ENCODE assay signal across 21 cellular contexts in genomic region chr15:37032091-37032775, GRCh38.
A peak's percentile ranks its signal among the peaks of the same experiment; 100 is the strongest.
DNase-seq lines count a peak whose midpoint lies in the region; ATAC-seq, FAIRE-seq and TF ChIP-seq lines count a peak whose summit lies in the region.
"Had no signal": no experiment of that assay in that cellular context is flagged by ENCODE, and none has a peak within 500 bp of the region (broad histone marks: within the 10 kb centered on the region; RNA-seq: fewer than 3 reads in every experiment).

No MANE protein-coding gene starts in this region.

- no peak for ATAC-seq in K562
- ATAC-seq in GM18858 (IDR thresholded peaks at IDR 0.05; ENCODE audit: unreplicated experiment) = no peak
- ATAC-seq in GM21619 (IDR thresholded peaks at IDR 0.05; ENCODE audit: unreplicated experiment) = no peak
- ATAC-seq: activated T-cell treated with anti-CD3 and anti-CD28 coated beads, Interleukin-2, amount 50 U/mL, for 72 hours; naive thymus-derived CD4-positive, alpha-beta T cell; stimulated activated memory B cell treated with anti-CD40 and anti-IgM and Interleukin-4, amounts not matched to agents 10 μg/mL and 1 μg/mL and 100 μg/mL, for 72 hours had no signal

- no peak overlapping the region for H3K4me3 Mint-ChIP-seq in nephron progenitor cell
- H3K4me3 Mint-ChIP-seq: activated naive CD4-positive, alpha-beta T cell treated with anti-CD3 and anti-CD28 coated beads, Interleukin-2, amount 50 U/mL, for 24 hours; activated T-cell treated with anti-CD3 and anti-CD28 coated beads, Interleukin-2, amount 50 U/mL, for 72 hours; CD8-positive, alpha-beta memory T cell; endodermal cell; memory B cell; naive thymus-derived CD4-positive, alpha-beta T cell; stimulated activated memory B cell treated with anti-CD40 and anti-IgM and Interleukin-4, amounts not matched to agents 10 μg/mL and 1 μg/mL and 100 μg/mL, for 72 hours had no signal

- H3K36me3 ChIP-seq in K562 (ENCODE audit: control insufficient read depth, insufficient read depth, low read length) = peaks cover 62% of the 10 kb centered on the region

- TF ChIP-seq CTCF in K562 (IDR thresholded peaks at IDR 0.05 in 2 of 3, conservative IDR thresholded peaks at IDR 0.05 in 1 of 3; ENCODE audit: insufficient read depth in 2 of 3, low read depth in 1 of 3, low read length in 3 of 3) (no peak), nephron progenitor cell (IDR thresholded peaks at IDR 0.05) (no peak)

- no peak overlapping the region for H3K4me2 ChIP-seq in K562 (ENCODE audit: insufficient read depth, low read length)

- H3K4me1 ChIP-seq in K562 (replicated peaks in 1 of 2; ENCODE audit: control insufficient read depth in 2 of 2, insufficient read depth in 2 of 2, low read length in 2 of 2) = no peaks in the 10 kb centered on the region
- H3K4me1 ChIP-seq: parathyroid adenoma had no signal

- H3K4me3 ChIP-seq in K562 = no peak overlapping the region
- H3K4me3 ChIP-seq: sigmoid colon, SJCRH30 had no signal

- no peak for TF ChIP-seq EP300 in K562 (IDR thresholded peaks at IDR 0.05; ENCODE audit: low read length)

- no peak for FAIRE-seq in GM12891 (lab: Jason Lieb, UNC)
- peak; percentile 29 for FAIRE-seq in K562 (lab: Jason Lieb, UNC)
- FAIRE-seq: colon, H54 had no signal

- H3K36me3 Mint-ChIP-seq in nephron progenitor cell (ENCODE audit: low read depth) = peaks cover 93% of the 10 kb centered on the region
- H3K36me3 Mint-ChIP-seq: activated naive CD4-positive, alpha-beta T cell treated with anti-CD3 and anti-CD28 coated beads, Interleukin-2, amount 50 U/mL, for 24 hours; CD8-positive, alpha-beta memory T cell; memory B cell; naive thymus-derived CD4-positive, alpha-beta T cell; stimulated activated memory B cell treated with anti-CD40 and anti-IgM and Interleukin-4, amounts not matched to agents 10 μg/mL and 1 μg/mL and 100 μg/mL, for 72 hours had no signal

- no peak for TF ChIP-seq RAD21 in K562 (CRISPR knock-in tag; conservative IDR thresholded peaks at IDR 0.05 in 1 of 2, IDR thresholded peaks at IDR 0.05 in 1 of 2)

- no TSS peak for BruUV-seq in K562 (replicated peaks; lab: Mats Ljungman, UMichigan)

- POLR2A ChIA-PET in K562 (lab: Yijun Ruan, JAX) = no interaction called here

- H3K9me1 ChIP-seq in K562 (ENCODE audit: control insufficient read depth, insufficient read depth, low read length) = no peaks in the 10 kb centered on the region

- H3K27ac ChIP-seq in K562 (ENCODE audit: extremely low read depth, low read depth, low read length) = no peak overlapping the region
- H3K27ac ChIP-seq: parathyroid adenoma, SJCRH30 had no signal

- H3K9me3 Mint-ChIP-seq in nephron progenitor cell = no peaks in the 10 kb centered on the region
- H3K9me3 Mint-ChIP-seq: activated naive CD4-positive, alpha-beta T cell treated with anti-CD3 and anti-CD28 coated beads, Interleukin-2, amount 50 U/mL, for 24 hours; activated T-cell treated with anti-CD3 and anti-CD28 coated beads, Interleukin-2, amount 50 U/mL, for 72 hours; endodermal cell; memory B cell; stimulated activated memory B cell treated with anti-CD40 and anti-IgM and Interleukin-4, amounts not matched to agents 10 μg/mL and 1 μg/mL and 100 μg/mL, for 72 hours had no signal

- H3K4me1 Mint-ChIP-seq in nephron progenitor cell = peaks cover 74% of the 10 kb centered on the region
- H3K4me1 Mint-ChIP-seq: activated naive CD4-positive, alpha-beta T cell treated with anti-CD3 and anti-CD28 coated beads, Interleukin-2, amount 50 U/mL, for 24 hours; CD8-positive, alpha-beta memory T cell; memory B cell; naive thymus-derived CD4-positive, alpha-beta T cell; stimulated activated memory B cell treated with anti-CD40 and anti-IgM and Interleukin-4, amounts not matched to agents 10 μg/mL and 1 μg/mL and 100 μg/mL, for 72 hours had no signal

- WGBS in K562 (ENCODE audit: insufficient coverage, low coverage, missing lambda C conversion rate) = 96% methylated on average over 4 of the region's 4 CpGs

- H2AFZ ChIP-seq in K562 (ENCODE audit: low read depth, low read length) = no peak overlapping the region
- H2AFZ ChIP-seq: parathyroid adenoma had no signal

- intact Hi-C loops in K562 (cut with micrococcal nuclease) = no loop called here

- H3K79me2 ChIP-seq in K562 (ENCODE audit: control insufficient read depth, insufficient read depth, low read length) = no peaks in the 10 kb centered on the region
- H3K79me2 ChIP-seq: parathyroid adenoma had no signal

- no peaks in the 10 kb centered on the region for H3K9me3 ChIP-seq in K562 (replicated peaks; ENCODE audit: control insufficient read depth, insufficient read depth, low read depth, low read length)
- H3K9me3 ChIP-seq: sigmoid colon, SJCRH30 had no signal

- CTCF ChIA-PET in K562 (lab: Yijun Ruan, JAX; ENCODE audit: low intra/inter-chr PET ratio) = no interaction called here

- no peaks in the 10 kb centered on the region for H3K27me3 Mint-ChIP-seq in nephron progenitor cell (ENCODE audit: low read depth, poor library complexity)
- H3K27me3 Mint-ChIP-seq: memory B cell; stimulated activated memory B cell treated with anti-CD40 and anti-IgM and Interleukin-4, amounts not matched to agents 10 μg/mL and 1 μg/mL and 100 μg/mL, for 72 hours had no signal

- H3K9ac ChIP-seq in K562 (ENCODE audit: insufficient read depth in 1 of 2, low read depth in 2 of 2, low read length in 2 of 2) = no peak overlapping the region
- H3K9ac ChIP-seq: parathyroid adenoma had no signal

- DNase-seq in GM12891 (ENCODE audit: insufficient read length, low spot score) (no peak), MV-4-11 (lab: John Stamatoyannopoulos, UW) (peak; percentile 2), K562 (ENCODE audit: extremely low read depth in 1 of 4, low spot score in 3 of 4) (no peak), nephron progenitor cell (no peak), NCI-H2107 treated with DMSO at 0.1 percent for 48 hours (lab: John Stamatoyannopoulos, UW; ENCODE audit: unreplicated experiment) (no peak)
- DNase-seq: activated T-cell treated with anti-CD3 and anti-CD28 coated beads, Interleukin-2, amount 50 U/mL, for 72 hours; CD8-positive, alpha-beta memory T cell; endodermal cell; islet precursor cell; naive thymus-derived CD4-positive, alpha-beta T cell; NCI-H2081 treated with DMSO at 0.1 percent for 48 hours; sigmoid colon; SJCRH30 had no signal

- no peaks in the 10 kb centered on the region for H3K27me3 ChIP-seq in K562 (ENCODE audit: control insufficient read depth in 2 of 2, insufficient read depth in 2 of 2, low read length in 2 of 2)
- H3K27me3 ChIP-seq: sigmoid colon, SJCRH30 had no signal

- peak overlapping the region; percentile 32 for H3K27ac Mint-ChIP-seq in nephron progenitor cell
- H3K27ac Mint-ChIP-seq: activated naive CD4-positive, alpha-beta T cell treated with anti-CD3 and anti-CD28 coated beads, Interleukin-2, amount 50 U/mL, for 24 hours; activated T-cell treated with anti-CD3 and anti-CD28 coated beads, Interleukin-2, amount 50 U/mL, for 72 hours; endodermal cell; memory B cell; stimulated activated memory B cell treated with anti-CD40 and anti-IgM and Interleukin-4, amounts not matched to agents 10 μg/mL and 1 μg/mL and 100 μg/mL, for 72 hours had no signal

- TF ChIP-seq POLR2A in GM12891 (IDR thresholded peaks at IDR 0.05; ENCODE audit: low read depth, low read length) = no peak
- no peak for TF ChIP-seq POLR2A in K562 (conservative IDR thresholded peaks at IDR 0.05)

- in situ Hi-C loops in K562 (cut with MboI) = no loop called here

- H4K20me1 ChIP-seq in K562 (replicated peaks; ENCODE audit: control insufficient read depth, insufficient read depth, low read length) = no peaks in the 10 kb centered on the region

TF ChIP-seq in GM12891, 5 proteins besides CTCF, POLR2A, EP300 and RAD21:
- TF ChIP-seq SPI1 (IDR thresholded peaks at IDR 0.05; ENCODE audit: low read depth, low read length) = peak; percentile 50
- no peak for TF ChIP-seq POU2F2 (IDR thresholded peaks at IDR 0.05; ENCODE audit: low read depth, low read length)
TF ChIP-seq in GM12891: peak in this region for 1.

TF ChIP-seq in K562, 482 proteins besides CTCF, POLR2A, EP300 and RAD21:
- TF ChIP-seq IRF9 (tag; IDR thresholded peaks at IDR 0.05) = no peak
- peak; percentile 77 for TF ChIP-seq SPI1 (IDR thresholded peaks at IDR 0.05; ENCODE audit: borderline replicate concordance, low read depth, low read length)
